ENCODE assay signal across 8 cellular contexts in the genomic region with DNA sequence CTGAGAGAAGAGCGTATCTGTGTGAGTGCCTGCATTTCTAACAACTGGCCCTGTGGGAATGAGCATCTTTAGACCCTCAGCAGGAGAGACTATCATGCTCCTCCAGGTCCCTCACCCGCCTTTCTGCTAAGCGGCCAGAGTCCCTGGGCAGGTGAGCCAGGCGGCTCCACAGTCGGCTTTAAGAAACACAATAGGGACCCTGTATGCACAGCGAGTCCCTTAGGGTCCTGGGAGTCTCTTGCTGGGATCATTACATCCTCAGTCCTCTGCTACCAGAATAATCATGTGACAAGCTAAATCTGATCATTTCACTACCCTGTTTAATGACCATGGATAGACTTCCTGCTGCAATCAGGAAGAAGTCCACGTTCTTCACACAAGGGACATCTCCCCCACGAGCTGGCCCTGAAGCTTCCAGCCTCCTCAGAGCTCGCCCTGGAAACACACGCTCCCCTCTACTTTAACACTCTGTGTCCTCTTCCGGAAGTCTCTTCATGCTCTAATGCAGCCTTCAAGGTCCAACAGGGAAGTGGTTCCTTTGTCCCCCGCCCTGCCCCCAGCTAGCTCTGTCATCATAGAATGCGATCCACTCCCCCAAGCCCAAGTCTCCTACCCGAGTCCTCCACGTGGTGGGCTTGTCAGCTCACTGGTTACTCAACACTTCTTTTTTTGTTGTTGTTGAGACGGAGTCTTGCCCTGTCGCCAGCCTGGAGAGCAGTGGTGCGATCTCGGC.
DNase-seq lines count a peak whose midpoint lies in the region; ATAC-seq, FAIRE-seq and TF ChIP-seq lines count a peak whose summit lies in the region.

No MANE protein-coding gene starts in this region.

- H3K27ac ChIP-seq in liver (ENCODE audit: low read depth in 1 of 2, low read length in 2 of 2) (peak overlapping the region in 1 of 2 donors; percentile 23), HepG2 (ENCODE audit: extremely low read length, insufficient read depth, low read length) (no peak overlapping the region), kidney (ENCODE audit: low read depth in 2 of 2, low read length in 2 of 2) (peak overlapping the region in 1 of 2 donors; percentile 38), SK-N-SH (ENCODE audit: low read depth in 2 of 2, low read length in 1 of 2) (no peak overlapping the region)

- no peaks in the 10 kb centered on the region for H3K27me3 ChIP-seq in liver (ENCODE audit: control insufficient read depth in 4 of 4, insufficient read depth in 4 of 4, low read length in 3 of 4)
- H3K27me3 ChIP-seq in HepG2 (ENCODE audit: control insufficient read depth in 1 of 2, insufficient read depth in 2 of 2, low read length in 2 of 2), result no peaks in the 10 kb centered on the region
- H3K27me3 ChIP-seq in SK-N-SH (ENCODE audit: insufficient read depth), result no peaks in the 10 kb centered on the region

- H3K4me2 ChIP-seq in HepG2 (ENCODE audit: low read depth, low read length) (no peak overlapping the region), SK-N-SH (no peak overlapping the region)

- WGBS in liver, result 81% methylated on average over 19 of the region's 19 CpGs
- WGBS in HepG2 (ENCODE audit: low lambda C conversion rate), result 96% methylated on average over 18 of the region's 19 CpGs
- WGBS in SK-N-SH (ENCODE audit: low lambda C conversion rate), result 93% methylated on average over 19 of the region's 19 CpGs

- peaks cover 2 to 9% (median 6%) of the 10 kb centered on the region in 4 donors for H3K4me1 ChIP-seq in liver (ENCODE audit: control insufficient read depth in 4 of 4, insufficient read depth in 4 of 4, low read length in 3 of 4)
- H3K4me1 ChIP-seq in HepG2 (ENCODE audit: insufficient read depth, low read length), result no peaks in the 10 kb centered on the region
- peaks cover 17 to 25% of the 10 kb centered on the region in 2 donors for H3K4me1 ChIP-seq in kidney (ENCODE audit: control insufficient read depth in 1 of 2, insufficient read depth in 1 of 2, low read depth in 1 of 2, low read length in 2 of 2)
- H3K4me1 ChIP-seq in SK-N-SH (ENCODE audit: control insufficient read depth in 1 of 2, insufficient read depth in 2 of 2, low read depth in 1 of 2, low read length in 1 of 2), result peaks cover 16 to 23% of the 10 kb centered on the region in 2 experiments

- CTCF ChIA-PET in HepG2 (lab: Yijun Ruan, JAX; ENCODE audit: low intra/inter-chr PET ratio, low total read pairs), result no interaction called here
- CTCF ChIA-PET in SK-N-SH (lab: Yijun Ruan, JAX), result interaction anchor here (1.1 to 8.0 kb wide), 10 partner anchors 9 to 440 kb away, joined by 3 to 168 read pairs (median 32); no protein-coding TSS in a partner anchor

- H3K36me3 ChIP-seq in liver (ENCODE audit: control insufficient read depth in 4 of 4, insufficient read depth in 3 of 4, low read depth in 1 of 4, low read length in 3 of 4), result peaks cover 0 to under 1% (median 0%) of the 10 kb centered on the region in 4 donors
- peaks cover 9 to 23% of the 10 kb centered on the region in 2 experiments; a peak in 4 of 5 replicates for H3K36me3 ChIP-seq in HepG2 (replicated peaks in 1 of 2; ENCODE audit: control insufficient read depth in 1 of 2, insufficient read depth in 2 of 2, low read length in 2 of 2)
- H3K36me3 ChIP-seq in kidney (ENCODE audit: control insufficient read depth in 1 of 2, insufficient read depth in 2 of 2, low read length in 2 of 2), result no peaks in the 10 kb centered on the region
- H3K36me3 ChIP-seq in SK-N-SH (replicated peaks in 1 of 2; ENCODE audit: control insufficient read depth in 1 of 2, insufficient read depth in 2 of 2, low read length in 1 of 2), result peaks cover under 1 to 25% of the 10 kb centered on the region in 2 experiments

- peaks cover 16% of the 10 kb centered on the region for H3F3A ChIP-seq in SK-N-SH (replicated peaks; ENCODE audit: insufficient read depth)

- H3K79me2 ChIP-seq in HepG2 (ENCODE audit: insufficient read depth, low read length) (peaks cover 3% of the 10 kb centered on the region), SK-N-SH (ENCODE audit: insufficient read depth) (peaks cover 53% of the 10 kb centered on the region)

- in situ Hi-C loops in HepG2 (cut with HindIII; ENCODE audit: extremely low pct_ligation_motif_present, low pct_unique_long_range_greater_than_20kb), result no loop called here

- POLR2A ChIA-PET in HepG2 (lab: Yijun Ruan, JAX), result no interaction called here
- POLR2A ChIA-PET in SK-N-SH (lab: Yijun Ruan, JAX), result interaction anchor here (0.6 to 1.1 kb wide), 3 partner anchors 33 to 106 kb away, joined by 3 read pairs; no protein-coding TSS in a partner anchor

- H3K9me3 ChIP-seq in liver (ENCODE audit: control insufficient read depth in 4 of 4, low read length in 3 of 4), result no peaks in the 10 kb centered on the region
- H3K9me3 ChIP-seq in HepG2 (ENCODE audit: low read length), result no peaks in the 10 kb centered on the region
- no peaks in the 10 kb centered on the region for H3K9me3 ChIP-seq in kidney (ENCODE audit: control insufficient read depth in 1 of 2, low read length in 2 of 2)
- no peaks in the 10 kb centered on the region for H3K9me3 ChIP-seq in SK-N-SH

- no peak overlapping the region for H2AFZ ChIP-seq in HepG2 (ENCODE audit: low read length)
- no peak overlapping the region for H2AFZ ChIP-seq in SK-N-SH (ENCODE audit: low read depth)

- BruUV-seq in HepG2 (replicated peaks; lab: Mats Ljungman, UMichigan), result no TSS peak

- TF ChIP-seq EP300 in HepG2 (IDR thresholded peaks at IDR 0.05; ENCODE audit: low read depth in 2 of 2, low read length in 2 of 2), result no peak
- TF ChIP-seq EP300 in HepG2 (CRISPR knock-in tag; IDR thresholded peaks at IDR 0.05; ENCODE audit: borderline replicate concordance), result no peak
- TF ChIP-seq EP300 in SK-N-SH (IDR thresholded peaks at IDR 0.05; ENCODE audit: borderline replicate concordance in 1 of 2, low read depth in 1 of 2, low read length in 1 of 2), result no peak

- intact Hi-C loops in HepG2 (cut with micrococcal nuclease; ENCODE audit: unreplicated experiment) (loop anchor here (2.0 kb wide), 1 partner anchor 25 kb away; no protein-coding TSS in a partner anchor), kidney (cut with DNase I) (loop anchor here (10.0 kb wide), 1 partner anchor 185 kb away; no protein-coding TSS in a partner anchor)

- no peak for DNase-seq in HepG2 (ENCODE audit: low spot score)
- DNase-seq in NOMO-1 treated with dmso at 0.1 percent for 144 hours (lab: John Stamatoyannopoulos, UW; ENCODE audit: unreplicated experiment), result peak; percentile 87
- peak; percentile 80 for DNase-seq in kidney
- DNase-seq in NCI-H2196 (lab: John Stamatoyannopoulos, UW; ENCODE audit: unreplicated experiment), result no peak
- no peak for DNase-seq in SK-N-SH

- no peaks in the 10 kb centered on the region for H4K20me1 ChIP-seq in HepG2 (ENCODE audit: insufficient read depth, low read length)
- H4K20me1 ChIP-seq in SK-N-SH (ENCODE audit: insufficient read depth), result peaks cover 10% of the 10 kb centered on the region

- H3K9me2 ChIP-seq in SK-N-SH, result no peaks in the 10 kb centered on the region

- H3K4me3 ChIP-seq in liver (ENCODE audit: low read depth in 1 of 3, low read length in 3 of 3) (no peak overlapping the region), HepG2 (replicated peaks in 1 of 3; ENCODE audit: insufficient read depth in 1 of 3, low read depth in 2 of 3, low read length in 3 of 3) (no peak overlapping the region), kidney (ENCODE audit: low read length in 2 of 2) (no peak overlapping the region), SK-N-SH (ENCODE audit: low read depth in 2 of 2, low read length in 1 of 2) (no peak overlapping the region)

- no peak for TF ChIP-seq CTCF in liver (IDR thresholded peaks at IDR 0.05; ENCODE audit: low read depth, low read length, missing input control)
- TF ChIP-seq CTCF in HepG2 (CRISPR knock-in tag; IDR thresholded peaks at IDR 0.05), result no peak
- TF ChIP-seq CTCF in kidney (IDR thresholded peaks at IDR 0.05; ENCODE audit: borderline replicate concordance, extremely low read depth, insufficient read depth), result no peak
- TF ChIP-seq CTCF in SK-N-SH (IDR thresholded peaks at IDR 0.05), result no peak

- no peak for TF ChIP-seq RAD21 in liver (IDR thresholded peaks at IDR 0.05)
- TF ChIP-seq RAD21 in HepG2 (CRISPR knock-in tag; IDR thresholded peaks at IDR 0.05), result no peak
- no peak for TF ChIP-seq RAD21 in SK-N-SH (IDR thresholded peaks at IDR 0.05; ENCODE audit: low read length)

- no peak for ATAC-seq in HepG2
- no peak for ATAC-seq in HG03135 (IDR thresholded peaks at IDR 0.05; ENCODE audit: unreplicated experiment)
- ATAC-seq in HG02642 (IDR thresholded peaks at IDR 0.05; ENCODE audit: poor library complexity, unreplicated experiment), result no peak

- no peak overlapping the region for H3K9ac ChIP-seq in liver (ENCODE audit: low read depth in 1 of 2, low read length in 2 of 2)
- no peak overlapping the region for H3K9ac ChIP-seq in HepG2 (ENCODE audit: insufficient read depth, low read depth, low read length)
- no peak overlapping the region for H3K9ac ChIP-seq in kidney (ENCODE audit: low read length in 2 of 2)
- H3K9ac ChIP-seq in SK-N-SH, result no peak overlapping the region

- TF ChIP-seq POLR2A in HepG2 (IDR thresholded peaks at IDR 0.05; ENCODE audit: insufficient read depth in 1 of 2, low read depth in 2 of 2, low read length in 2 of 2), result no peak

- FAIRE-seq in HepG2 (lab: Jason Lieb, UNC), result no peak
- FAIRE-seq in kidney (lab: Jason Lieb, UNC), result no peak

TF ChIP-seq in liver, 16 proteins besides CTCF, POLR2A, EP300 and RAD21 (continues in another document):
- TF ChIP-seq, protein P1, sequence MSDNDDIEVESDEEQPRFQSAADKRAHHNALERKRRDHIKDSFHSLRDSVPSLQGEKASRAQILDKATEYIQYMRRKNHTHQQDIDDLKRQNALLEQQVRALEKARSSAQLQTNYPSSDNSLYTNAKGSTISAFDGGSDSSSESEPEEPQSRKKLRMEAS (IDR thresholded peaks at IDR 0.05), result peak; percentile 23

TF ChIP-seq in HepG2, 621 proteins besides CTCF, POLR2A, EP300 and RAD21 (continues in another document):
- no peak for TF ChIP-seq SUZ12 (IDR thresholded peaks at IDR 0.05; ENCODE audit: low read depth, low read length)
- no peak for TF ChIP-seq KDM4B (CRISPR knock-in tag; IDR thresholded peaks at IDR 0.05)

TF ChIP-seq in SK-N-SH, 30 proteins besides CTCF, POLR2A, EP300 and RAD21:
- no peak for TF ChIP-seq FOXM1 (IDR thresholded peaks at IDR 0.05; ENCODE audit: low read depth)

Comparison
In these comparisons a context has a peak if more than half of its experiments do, and no peak if none do; other contexts are left out.
1. DNase-seq: peak in NOMO-1 treated with dmso at 0.1 percent for 144 hours (single experiment) and kidney (single experiment); none in HepG2 (single experiment), NCI-H2196 (single experiment) and SK-N-SH (single experiment).